Comparison of ENCODE assay signal across 8 cellular contexts in genomic region chr12:6450091-6450868, GRCh38. TPM values are rescaled to one million over a fixed set of nuclear protein-coding genes. Genes with fewer than 3 reads are reported as not detected.
A peak's percentile ranks its signal among the peaks of the same experiment; 100 is the strongest.
DNase-seq lines count a peak whose midpoint lies in the region; ATAC-seq and TF ChIP-seq lines count a peak whose summit lies in the region.

No MANE protein-coding gene starts in this region.

- peaks cover 65% of the 10 kb centered on the region for H3K4me1 Mint-ChIP-seq in T-helper 2 cell treated with Interferon-gamma antibody and Interleukin-4, amounts not matched to agents 5 μg/mL and 100 μg/mL, for 36 hours (ENCODE audit: low read depth)

- H3K4me1 ChIP-seq in right lobe of liver = peaks cover 0 to 13% (median 6%) of the 10 kb centered on the region in 4 donors
- H3K4me1 ChIP-seq in testis = peaks cover 22% of the 10 kb centered on the region

- no peaks in the 10 kb centered on the region for H3K27me3 ChIP-seq in right lobe of liver
- H3K27me3 ChIP-seq in testis = no peaks in the 10 kb centered on the region

- H3K4me3 ChIP-seq in right lobe of liver = peak overlapping the region in 2 of 3 donors; percentile 79 to 92
- peak overlapping the region in 1 of 2 donors; percentile 77 for H3K4me3 ChIP-seq in testis

- H3K36me3 Mint-ChIP-seq in T-helper 2 cell treated with Interferon-gamma antibody and Interleukin-4, amounts not matched to agents 5 μg/mL and 100 μg/mL, for 36 hours (ENCODE audit: low read depth) = peaks cover 66% of the 10 kb centered on the region

- H3K9me3 ChIP-seq in right lobe of liver = no peaks in the 10 kb centered on the region
- H3K9me3 ChIP-seq in testis = no peaks in the 10 kb centered on the region

- intact Hi-C loops in right lobe of liver (cut with DNase I) (loop anchor here in 1 of 2 donors (10.0 kb wide), 1 partner anchor 125 kb away; no protein-coding TSS in a partner anchor), testis (cut with DNase I; ENCODE audit: low total_unique reads) (loop anchor here (10.0 kb wide), 1 partner anchor 115 kb away; no protein-coding TSS in a partner anchor)

- peak overlapping the region; percentile 99 for H3K27ac Mint-ChIP-seq in T-helper 2 cell treated with Interferon-gamma antibody and Interleukin-4, amounts not matched to agents 5 μg/mL and 100 μg/mL, for 36 hours

- H3K36me3 ChIP-seq in right lobe of liver (peaks cover 0 to 20% (median 0%) of the 10 kb centered on the region in 4 donors), testis (ENCODE audit: low read depth, missing control alignments) (no peaks in the 10 kb centered on the region)

- H3K4me3 Mint-ChIP-seq in T-helper 2 cell treated with Interferon-gamma antibody and Interleukin-4, amounts not matched to agents 5 μg/mL and 100 μg/mL, for 36 hours = peak overlapping the region; percentile 100

- peak overlapping the region in 1 of 3 donors; percentile 96 for H3K27ac ChIP-seq in right lobe of liver
- peak overlapping the region; percentile 94 to 97 for H3K27ac ChIP-seq in testis

- no peaks in the 10 kb centered on the region for H3K27me3 Mint-ChIP-seq in T-helper 2 cell treated with Interferon-gamma antibody and Interleukin-4, amounts not matched to agents 5 μg/mL and 100 μg/mL, for 36 hours (ENCODE audit: low read depth)

- WGBS in right lobe of liver (ENCODE audit: insufficient coverage, low coverage, low lambda C conversion rate, missing lambda C conversion rate) = 81% methylated on average over 8 of the region's 16 CpGs
- WGBS in testis, 2 donors = 53 to 59% methylated on average over 15 to 16 of the region's 16 CpGs

- TF ChIP-seq POLR2A in right lobe of liver (IDR thresholded peaks at IDR 0.05) = no peak
- no peak for TF ChIP-seq POLR2A in testis (IDR thresholded peaks at IDR 0.05)

- no peaks in the 10 kb centered on the region for H3K9me3 Mint-ChIP-seq in T-helper 2 cell treated with Interferon-gamma antibody and Interleukin-4, amounts not matched to agents 5 μg/mL and 100 μg/mL, for 36 hours

- DNase-seq in T-helper 2 cell treated with Interferon-gamma antibody and Interleukin-4, amounts not matched to agents 5 μg/mL and 100 μg/mL, for 36 hours (ENCODE audit: low spot score) = no peak
- DNase-seq in T-helper 2 cell (no peak), amniotic epithelial cell (ENCODE audit: low read depth) (peak; percentile 58), right lobe of liver (peak in 1 of 3 donors; percentile 37), testis (no peak), GF-D8 (lab: John Stamatoyannopoulos, UW) (no peak), activated gamma-delta T cell treated with Interleukin-2 at 50 U/mL for 16 hours (no peak)

- TF ChIP-seq CTCF in right lobe of liver (IDR thresholded peaks at IDR 0.05) (no peak), testis (IDR thresholded peaks at IDR 0.05) (no peak)

- ATAC-seq in right lobe of liver = no peak
- ATAC-seq in GM18909 (IDR thresholded peaks at IDR 0.05; ENCODE audit: poor library complexity, unreplicated experiment) = no peak

RNA-seq across cellular contexts. Expression of gene TAPBPL, which starts 1.6 kb away (rescaled TPM):
- 10 to 100 TPM; 13.8 to 29.3 (median 21.4) TPM for total RNA-seq in right lobe of liver
- total RNA-seq in testis = 10 to 100 TPM; 18.4 to 29.8 TPM
- polyA plus RNA-seq in testis (ENCODE audit: insufficient read depth, low read depth, low replicate concordance) = 20.1 TPM

RNA-seq across cellular contexts. Expression of gene CD27, which starts 5.5 kb away (rescaled TPM):
- total RNA-seq in right lobe of liver (1 to 10 TPM in 1 of 6 experiments, under 1 TPM in 4, not detected in 1; 0.33 to 1.2 (median 0.68) TPM), testis (under 1 TPM in 1 of 2 donors, not detected in 1; 0.74 TPM)
- 3.7 TPM for polyA plus RNA-seq in testis (ENCODE audit: insufficient read depth, low read depth, low replicate concordance)

RNA-seq across cellular contexts. Expression of gene VAMP1, which starts 20.2 kb away (rescaled TPM):
- 1 to 10 TPM; 3.5 to 6.5 (median 6.0) TPM for total RNA-seq in right lobe of liver
- 10 to 100 TPM; 15.0 to 18.3 TPM for total RNA-seq in testis
- polyA plus RNA-seq in testis (ENCODE audit: insufficient read depth, low read depth, low replicate concordance) = 12.7 TPM

RNA-seq across cellular contexts. Expression of gene MRPL51, which starts 42.8 kb away (rescaled TPM):
- 100 to 1,000 TPM in 1 of 6 experiments, 10 to 100 TPM in 5; 38.2 to 104 (median 80.2) TPM for total RNA-seq in right lobe of liver
- total RNA-seq in testis = 100 to 1,000 TPM; 106 to 135 TPM
- 343 TPM for polyA plus RNA-seq in testis (ENCODE audit: insufficient read depth, low read depth, low replicate concordance)

RNA-seq across cellular contexts. Expression of gene NCAPD2, which starts 43.6 kb away (rescaled TPM):
- total RNA-seq in right lobe of liver (10 to 100 TPM in 2 of 6 experiments, 1 to 10 TPM in 4; 6.2 to 40.9 (median 8.4) TPM), testis (10 to 100 TPM; 42.9 to 43.1 TPM)
- 46.6 TPM for polyA plus RNA-seq in testis (ENCODE audit: insufficient read depth, low read depth, low replicate concordance)
